In genomic region chr9:31671011-31671410, GRCh38 we compare ENCODE assay signal across 21 cellular contexts.
A peak's percentile ranks its signal among the peaks of the same experiment; 100 is the strongest.
DNase-seq lines count a peak whose midpoint lies in the region; ATAC-seq, FAIRE-seq and TF ChIP-seq lines count a peak whose summit lies in the region.
"Had no signal": no experiment of that assay in that cellular context is flagged by ENCODE, and none has a peak within 500 bp of the region (broad histone marks: within the 10 kb centered on the region; RNA-seq: fewer than 3 reads in every experiment).

No MANE protein-coding gene starts in this region.

- WGBS in GM12878 (ENCODE audit: insufficient coverage, insufficient replicate concordance, low lambda C conversion rate, missing lambda C conversion rate), result 0% methylated on average over 3 of the region's 3 CpGs

- no peak for TF ChIP-seq POLR2A in GM12878 (IDR thresholded peaks at IDR 0.05; ENCODE audit: low read depth, low read length)

- SMC1A ChIA-PET in GM12878 (lab: Charles Lee; ENCODE audit: uncharacterized antibody, unreplicated experiment), result no interaction called here

- no peak overlapping the region for H3K9ac ChIP-seq in GM12878 (ENCODE audit: control insufficient read depth, insufficient read depth, low read length)

- H3K36me3 Mint-ChIP-seq in activated CD4-positive, alpha-beta T cell treated with anti-CD3 and anti-CD28 coated beads for 36 hours (ENCODE audit: low read depth), result no peaks in the 10 kb centered on the region
- H3K36me3 Mint-ChIP-seq: CD4-positive, alpha-beta memory T cell; IgD-negative memory B cell had no signal

- no peak for TF ChIP-seq CTCF in GM12865 (IDR thresholded peaks at IDR 0.05; ENCODE audit: insufficient read depth, low read depth, low read length, missing control alignments)
- no peak for TF ChIP-seq CTCF in GM12878 (IDR thresholded peaks at IDR 0.05 in 2 of 3, conservative IDR thresholded peaks at IDR 0.05 in 1 of 3; ENCODE audit: control insufficient read depth in 2 of 3, extremely low read depth in 1 of 3, insufficient read depth in 1 of 3, low read depth in 3 of 3, low read length in 3 of 3)

- no peaks in the 10 kb centered on the region for H3K9me3 ChIP-seq in GM12878 (replicated peaks; ENCODE audit: control insufficient read depth, insufficient read depth, low read length)
- H3K9me3 ChIP-seq: SJCRH30 had no signal

- RAD21 ChIA-PET in GM12878 (lab: Charles Lee; ENCODE audit: unreplicated experiment), result no interaction called here

- no peak overlapping the region for H3K27ac Mint-ChIP-seq in activated CD4-positive, alpha-beta T cell treated with anti-CD3 and anti-CD28 coated beads for 36 hours
- H3K27ac Mint-ChIP-seq: CD4-positive, alpha-beta memory T cell; IgD-negative memory B cell had no signal

- H3K4me1 Mint-ChIP-seq in activated CD4-positive, alpha-beta T cell treated with anti-CD3 and anti-CD28 coated beads for 36 hours, result peaks cover 6% of the 10 kb centered on the region
- H3K4me1 Mint-ChIP-seq: CD4-positive, alpha-beta memory T cell; IgD-negative memory B cell had no signal

- no peak overlapping the region for H3K4me2 ChIP-seq in GM12878 (ENCODE audit: control insufficient read depth, insufficient read depth)

- H2AFZ ChIP-seq in GM12878 (ENCODE audit: control insufficient read depth, low read depth, low read length), result no peak overlapping the region

- no peak overlapping the region for H3K4me3 ChIP-seq in GM12865 (ENCODE audit: low read depth, low read length)
- no peak overlapping the region for H3K4me3 ChIP-seq in GM12878
- H3K4me3 ChIP-seq: SJCRH30 had no signal

- FAIRE-seq in GM12878 (lab: Jason Lieb, UNC), result no peak
- FAIRE-seq: HTR-8/SVneo had no signal

- ATAC-seq in activated CD4-positive, alpha-beta T cell treated with anti-CD3 and anti-CD28 coated beads for 36 hours, result peak; percentile 26
- peak; percentile 61 for ATAC-seq in HG03439 (IDR thresholded peaks at IDR 0.05; ENCODE audit: unreplicated experiment)
- no peak for ATAC-seq in GM12878
- no peak for ATAC-seq in HG02678 (IDR thresholded peaks at IDR 0.05; ENCODE audit: unreplicated experiment)

- no peaks in the 10 kb centered on the region for H3K79me2 ChIP-seq in GM12878 (ENCODE audit: control insufficient read depth, insufficient read depth, low read length)

- no peaks in the 10 kb centered on the region for H4K20me1 ChIP-seq in GM12878 (ENCODE audit: control insufficient read depth, insufficient read depth)

- H3K4me1 ChIP-seq in GM12878 (ENCODE audit: control insufficient read depth, insufficient read depth, low read length), result no peaks in the 10 kb centered on the region
- H3K4me1 ChIP-seq: SJCRH30 had no signal

- TF ChIP-seq EP300 in GM12878 (IDR thresholded peaks at IDR 0.05; ENCODE audit: borderline replicate concordance in 1 of 2, control insufficient read depth in 1 of 2, low read depth in 2 of 2, low read length in 2 of 2), result no peak

- POLR2A ChIA-PET in activated CD4-positive, alpha-beta T cell treated with anti-CD3 and anti-CD28 coated beads for 36 hours (lab: Charles Lee), result no interaction called here
- POLR2A ChIA-PET in GM12878 (lab: Charles Lee), result no interaction called here

- in situ Hi-C loops in GM12878 (cut with MboI), result no loop called here

- no peaks in the 10 kb centered on the region for H3K27me3 ChIP-seq in GM12878 (replicated peaks in 1 of 2; ENCODE audit: control insufficient read depth in 2 of 2, insufficient read depth in 2 of 2, low read length in 1 of 2)
- H3K27me3 ChIP-seq: SJCRH30 had no signal

- no TSS peak for BruUV-seq in GM12878 (replicated peaks; lab: Mats Ljungman, UMichigan)

- H3K9me3 Mint-ChIP-seq in activated CD4-positive, alpha-beta T cell treated with anti-CD3 and anti-CD28 coated beads for 36 hours (ENCODE audit: low read depth), result no peaks in the 10 kb centered on the region
- H3K9me3 Mint-ChIP-seq: CD4-positive, alpha-beta memory T cell; IgD-negative memory B cell had no signal

- H3K27ac ChIP-seq in GM12878 (ENCODE audit: control insufficient read depth, insufficient read depth), result no peak overlapping the region
- H3K27ac ChIP-seq: HL-60, RWPE1, SJCRH30 had no signal

- no peak overlapping the region for H3K4me3 Mint-ChIP-seq in activated CD4-positive, alpha-beta T cell treated with anti-CD3 and anti-CD28 coated beads for 36 hours
- H3K4me3 Mint-ChIP-seq: CD4-positive, alpha-beta memory T cell; IgD-negative memory B cell had no signal

- DNase-seq in activated CD4-positive, alpha-beta T cell treated with anti-CD3 and anti-CD28 coated beads for 36 hours, result no peak
- no peak for DNase-seq in activated CD4-positive, alpha-beta T cell treated with anti-CD3 and anti-CD28 coated beads, Interleukin-2, amount 50 U/mL, for 48 hours
- DNase-seq in GM12865 (ENCODE audit: low read depth), result peak; percentile 15
- DNase-seq in GM12878 (ENCODE audit: low read depth, low spot score), result no peak
- DNase-seq in iPS-NIHi7 (ENCODE audit: extremely low spot score), result no peak
- no peak for DNase-seq in SHP77 treated with DMSO at 0.1 percent for 48 hours (lab: John Stamatoyannopoulos, UW)
- DNase-seq: Calu3; CD4-positive, alpha-beta memory T cell; DMS53; H7; Kasumi-1; NCI-H187 treated with DMSO at 0.1 percent for 48 hours; NCI-H2171; NCI-H446 treated with DMSO at 0.1 percent for 48 hours; SJCRH30 had no signal

- intact Hi-C loops in activated CD4-positive, alpha-beta T cell treated with anti-CD3 and anti-CD28 coated beads for 36 hours (cut with DNase I, micrococcal nuclease), result no loop called here
- intact Hi-C loops in GM12878 (cut with micrococcal nuclease; ENCODE audit: unreplicated experiment), result no loop called here

- no peak for TF ChIP-seq RAD21 in GM12878 (IDR thresholded peaks at IDR 0.05; ENCODE audit: insufficient read depth, low read depth, low read length)

- no peaks in the 10 kb centered on the region for H3K27me3 Mint-ChIP-seq in activated CD4-positive, alpha-beta T cell treated with anti-CD3 and anti-CD28 coated beads for 36 hours
- H3K27me3 Mint-ChIP-seq: CD4-positive, alpha-beta memory T cell had no signal

- no peaks in the 10 kb centered on the region for H3K36me3 ChIP-seq in GM12878 (ENCODE audit: control insufficient read depth in 2 of 2, insufficient read depth in 2 of 2, low read length in 1 of 2)
- H3K36me3 ChIP-seq: SJCRH30 had no signal

- CTCF ChIA-PET in activated CD4-positive, alpha-beta T cell treated with anti-CD3 and anti-CD28 coated beads for 36 hours (lab: Charles Lee), result no interaction called here
- CTCF ChIA-PET in GM12878 (lab: Yijun Ruan, JAX), result no interaction called here

TF ChIP-seq in GM12878, 131 proteins besides CTCF, POLR2A, EP300 and RAD21:
- TF ChIP-seq CBFB (IDR thresholded peaks at IDR 0.05; ENCODE audit: low read depth) (no peak), SREBF2 (IDR thresholded peaks at IDR 0.05; ENCODE audit: low read length) (no peak), NR2F1 (conservative IDR thresholded peaks at IDR 0.05) (peak; percentile 72), LARP7 (IDR thresholded peaks at IDR 0.05) (no peak), TCF3 (IDR thresholded peaks at IDR 0.05; ENCODE audit: borderline replicate concordance, insufficient read depth, low read depth, low read length) (no peak), ZNF687 (IDR thresholded peaks at IDR 0.05) (no peak), YBX1 (IDR thresholded peaks at IDR 0.05) (no peak), IKZF1 (conservative IDR thresholded peaks at IDR 0.05) (no peak), CHD1 (IDR thresholded peaks at IDR 0.05; ENCODE audit: low read depth, low read length) (no peak), SMAD1 (IDR thresholded peaks at IDR 0.05; ENCODE audit: low read depth, partially characterized antibody) (no peak), BHLHE40 (IDR thresholded peaks at IDR 0.05; ENCODE audit: borderline replicate concordance in 1 of 2, low read depth in 2 of 2, low read length in 1 of 2) (0 out of 4 replicates have a peak, but pooled peaks of 1 of the 2 experiments have one; percentile 5)
- TF ChIP-seq, protein P1, sequence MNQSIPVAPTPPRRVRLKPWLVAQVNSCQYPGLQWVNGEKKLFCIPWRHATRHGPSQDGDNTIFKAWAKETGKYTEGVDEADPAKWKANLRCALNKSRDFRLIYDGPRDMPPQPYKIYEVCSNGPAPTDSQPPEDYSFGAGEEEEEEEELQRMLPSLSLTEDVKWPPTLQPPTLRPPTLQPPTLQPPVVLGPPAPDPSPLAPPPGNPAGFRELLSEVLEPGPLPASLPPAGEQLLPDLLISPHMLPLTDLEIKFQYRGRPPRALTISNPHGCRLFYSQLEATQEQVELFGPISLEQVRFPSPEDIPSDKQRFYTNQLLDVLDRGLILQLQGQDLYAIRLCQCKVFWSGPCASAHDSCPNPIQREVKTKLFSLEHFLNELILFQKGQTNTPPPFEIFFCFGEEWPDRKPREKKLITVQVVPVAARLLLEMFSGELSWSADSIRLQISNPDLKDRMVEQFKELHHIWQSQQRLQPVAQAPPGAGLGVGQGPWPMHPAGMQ (IDR thresholded peaks at IDR 0.05; ENCODE audit: borderline replicate concordance), result no peak

Comparison
In these comparisons a context has a peak if more than half of its experiments do, and no peak if none do; other contexts are left out.
1. ATAC-seq: peak in activated CD4-positive, alpha-beta T cell treated with anti-CD3 and anti-CD28 coated beads for 36 hours (single experiment) and HG03439 (single experiment); none in GM12878 (single experiment) and HG02678 (single experiment).